Comparison of ENCODE assay signal across 8 cellular contexts in the genomic region with DNA sequence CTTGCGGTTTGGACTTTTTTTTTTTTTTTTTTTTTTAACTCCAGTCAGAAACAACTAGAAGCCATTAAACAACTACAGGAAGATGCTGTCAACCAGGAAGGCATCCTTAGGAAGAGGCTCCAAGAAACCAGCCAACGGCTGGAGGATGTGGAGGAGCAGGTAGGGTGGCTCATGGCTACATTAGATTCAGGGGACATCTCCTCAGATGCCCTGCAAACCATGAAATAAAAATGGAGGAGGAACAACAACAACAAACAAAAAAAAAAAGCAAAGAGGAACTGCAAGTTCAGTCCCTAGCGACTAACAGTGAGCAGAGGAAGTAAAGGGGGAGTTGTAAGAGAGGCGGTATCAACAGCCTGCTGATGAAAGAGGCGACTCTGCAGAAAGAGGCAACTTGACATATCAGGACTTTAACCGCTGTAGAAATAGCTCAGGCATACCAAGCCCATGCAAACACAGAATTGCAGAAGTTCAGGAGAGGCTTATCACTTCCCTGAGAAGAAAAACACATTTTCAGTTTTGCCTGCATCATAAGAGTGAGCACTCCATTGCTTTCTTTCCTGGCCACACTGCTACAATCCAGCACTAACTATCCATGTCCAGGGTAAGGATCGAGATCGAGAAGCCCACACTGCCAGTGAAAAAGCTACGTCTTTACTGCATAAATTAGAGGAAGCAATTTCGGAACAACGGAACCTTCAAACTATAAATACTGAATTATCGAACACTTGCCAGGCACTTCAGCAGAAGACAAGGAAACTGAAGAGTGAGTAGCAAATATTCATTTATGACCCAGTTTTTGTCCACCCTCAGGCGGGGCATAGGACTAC.
A peak's percentile ranks its signal among the peaks of the same experiment; 100 is the strongest.
DNase-seq lines count a peak whose midpoint lies in the region; ATAC-seq and TF ChIP-seq lines count a peak whose summit lies in the region.

No MANE protein-coding gene starts in this region.

- H3K4me1 ChIP-seq in BLaER1 (peaks cover 26% of the 10 kb centered on the region), uterus (no peaks in the 10 kb centered on the region)
- peaks cover 22% of the 10 kb centered on the region for H3K4me1 ChIP-seq in effector memory CD4-positive, alpha-beta T cell (ENCODE audit: control insufficient read depth, insufficient read depth, low read length, poor library complexity, severe bottlenecking)

- peak overlapping the region; percentile 76 for H3K27ac Mint-ChIP-seq in progenitor cell of endocrine pancreas

- H4K20me1 ChIP-seq in BLaER1 = no peaks in the 10 kb centered on the region

- H3K4me3 ChIP-seq in BLaER1 = peak overlapping the region; percentile 79
- H3K4me3 ChIP-seq in effector memory CD4-positive, alpha-beta T cell (ENCODE audit: insufficient read depth, low read depth, low read length, poor library complexity, severe bottlenecking) = peak overlapping the region; percentile 65
- peak overlapping the region in 1 of 2 donors; percentile 1 for H3K4me3 ChIP-seq in uterus

- no peaks in the 10 kb centered on the region for H3K27me3 Mint-ChIP-seq in progenitor cell of endocrine pancreas

- intact Hi-C loops in uterus (cut with DNase I; ENCODE audit: low total_unique reads) = no loop called here

- no peak for TF ChIP-seq CTCF in progenitor cell of endocrine pancreas (IDR thresholded peaks at IDR 0.05; ENCODE audit: unreplicated experiment)
- TF ChIP-seq CTCF in uterus (IDR thresholded peaks at IDR 0.05) = no peak

- H3K4me2 ChIP-seq in BLaER1 = peak overlapping the region; percentile 90

- no peak for TF ChIP-seq POLR2A in uterus (IDR thresholded peaks at IDR 0.05)

- peaks cover 11% of the 10 kb centered on the region for H3K9me3 Mint-ChIP-seq in progenitor cell of endocrine pancreas (ENCODE audit: low read depth)

- H3K36me3 Mint-ChIP-seq in progenitor cell of endocrine pancreas (ENCODE audit: insufficient read depth) = no peaks in the 10 kb centered on the region

- ATAC-seq in GM19438 (IDR thresholded peaks at IDR 0.05; ENCODE audit: low read depth, unreplicated experiment) (peak; percentile 68), HG03520 (IDR thresholded peaks at IDR 0.05; ENCODE audit: unreplicated experiment) (peak; percentile 69)

- peak overlapping the region; percentile 96 for H3K9ac ChIP-seq in BLaER1

- peaks cover 8% of the 10 kb centered on the region for H3K4me1 Mint-ChIP-seq in progenitor cell of endocrine pancreas (ENCODE audit: low read depth)

- peak; percentile 32 to 35 for DNase-seq in activated CD4-positive, alpha-beta T cell treated with anti-CD3 and anti-CD28 coated beads for 4 hours
- DNase-seq in effector memory CD4-positive, alpha-beta T cell = peak in 2 of 3 donors; percentile 21 to 54
- DNase-seq in progenitor cell of endocrine pancreas (ENCODE audit: low spot score, unreplicated experiment) (no peak), uterus (no peak), iPS-NIHi11 (ENCODE audit: low spot score) (no peak)

- peak overlapping the region; percentile 99 for H3K27ac ChIP-seq in BLaER1
- peak overlapping the region; percentile 73 for H3K27ac ChIP-seq in effector memory CD4-positive, alpha-beta T cell (ENCODE audit: insufficient read depth, low read length, poor library complexity, severe bottlenecking)
- peak overlapping the region in 1 of 2 donors; percentile 31 for H3K27ac ChIP-seq in uterus

- H3K9me3 ChIP-seq in BLaER1 = peaks cover 17% of the 10 kb centered on the region
- H3K9me3 ChIP-seq in effector memory CD4-positive, alpha-beta T cell (ENCODE audit: control insufficient read depth, low read length) = no peaks in the 10 kb centered on the region
- H3K9me3 ChIP-seq in uterus = no peaks in the 10 kb centered on the region

- H3K36me3 ChIP-seq in BLaER1 = peaks cover 51% of the 10 kb centered on the region
- no peaks in the 10 kb centered on the region for H3K36me3 ChIP-seq in effector memory CD4-positive, alpha-beta T cell (ENCODE audit: control insufficient read depth, insufficient read depth, low read length)
- H3K36me3 ChIP-seq in uterus = no peaks in the 10 kb centered on the region

- H3K27me3 ChIP-seq in BLaER1 (no peaks in the 10 kb centered on the region), uterus (no peaks in the 10 kb centered on the region)
- H3K27me3 ChIP-seq in effector memory CD4-positive, alpha-beta T cell (replicated peaks; ENCODE audit: control insufficient read depth, insufficient read depth, low read length, poor library complexity, severe bottlenecking) = no peaks in the 10 kb centered on the region

- H3K4me3 Mint-ChIP-seq in progenitor cell of endocrine pancreas (ENCODE audit: low read depth) = no peak overlapping the region

Comparison
In these comparisons a context has a peak if more than half of its experiments do, and no peak if none do; other contexts are left out.
1. DNase-seq: peak in activated CD4-positive, alpha-beta T cell treated with anti-CD3 and anti-CD28 coated beads for 4 hours (2 of 2) and effector memory CD4-positive, alpha-beta T cell (2 of 3); none in progenitor cell of endocrine pancreas (single experiment), uterus (0 of 2) and iPS-NIHi11 (single experiment).